ENCODE assay signal across 8 cellular contexts in the genomic region with DNA sequence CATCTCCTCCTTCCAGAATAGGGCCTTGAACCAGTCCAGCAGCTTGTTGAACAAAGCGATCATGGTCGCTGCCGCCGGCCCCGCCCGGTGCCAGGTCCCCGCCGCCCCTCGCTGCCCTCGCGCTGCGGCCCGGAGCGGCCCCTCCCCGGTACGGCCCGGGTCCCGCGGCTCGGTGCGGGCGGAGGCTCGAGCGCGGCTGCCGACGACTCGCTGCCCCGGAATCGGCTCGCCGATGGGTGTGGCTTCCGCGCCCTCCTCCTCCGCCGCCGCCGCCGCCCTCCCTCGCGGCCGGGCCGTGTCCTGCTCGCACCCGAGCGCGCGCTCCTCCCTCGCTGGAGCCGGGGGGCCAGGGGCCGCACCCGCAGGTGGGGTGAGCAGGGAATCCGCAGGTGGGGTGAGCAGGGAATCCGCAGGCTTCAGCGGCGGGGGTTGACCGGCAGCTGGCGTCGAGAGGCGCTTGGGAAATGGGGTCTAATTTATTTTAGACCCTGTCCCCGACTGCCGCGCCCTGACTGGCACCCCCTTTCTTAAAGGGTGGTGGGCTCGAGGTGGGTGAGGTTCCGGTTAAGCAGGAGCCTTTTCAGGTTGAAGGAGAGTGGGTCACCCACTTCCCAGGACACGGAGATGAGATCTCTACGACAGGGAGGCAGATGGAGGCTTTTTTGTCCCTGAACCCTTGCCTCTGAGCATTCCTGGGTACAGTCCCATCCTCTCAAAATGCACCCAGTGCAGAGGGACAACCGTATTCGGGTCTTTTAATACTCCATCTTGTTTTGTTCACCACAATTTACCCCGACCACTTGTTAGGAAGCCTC. TPM values are rescaled to one million over a fixed set of nuclear protein-coding genes. Genes with fewer than 3 reads are reported as not detected.
DNase-seq lines count a peak whose midpoint lies in the region; ATAC-seq and TF ChIP-seq lines count a peak whose summit lies in the region.

A gene (minus strand): TSS at position 228 of the 815 bp plus-strand sequence. CDS start 165 bp downstream, at position 63.

- H3K36me3 ChIP-seq in NT2/D1 (ENCODE audit: insufficient read depth, insufficient read length, low read length): peaks cover 22% of the 10 kb centered on the region
- H3K36me3 ChIP-seq in esophagus muscularis mucosa: no peaks in the 10 kb centered on the region
- no peaks in the 10 kb centered on the region for H3K36me3 ChIP-seq in muscle layer of duodenum (ENCODE audit: control insufficient read depth in 1 of 2, insufficient read depth in 2 of 2, low read length in 2 of 2)

- 0% methylated on average over 5 of the region's 70 CpGs for WGBS in esophagus muscularis mucosa

- H3K9me3 ChIP-seq in NT2/D1 (ENCODE audit: insufficient read depth, low read length) (no peaks in the 10 kb centered on the region), esophagus muscularis mucosa (no peaks in the 10 kb centered on the region), muscle layer of duodenum (ENCODE audit: control insufficient read depth in 1 of 2, low read length in 2 of 2) (no peaks in the 10 kb centered on the region)

- ATAC-seq in GM19023 (IDR thresholded peaks at IDR 0.05; ENCODE audit: unreplicated experiment) (peak; percentile 68), HG03108 (IDR thresholded peaks at IDR 0.05; ENCODE audit: unreplicated experiment) (peak; percentile 52)

- intact Hi-C loops in esophagus muscularis mucosa (cut with DNase I): no loop called here

- peaks cover 17% of the 10 kb centered on the region for H3K27me3 ChIP-seq in NT2/D1 (ENCODE audit: insufficient read depth, insufficient read length)
- H3K27me3 ChIP-seq in esophagus muscularis mucosa: peaks cover 0 to 4% (median 0%) of the 10 kb centered on the region in 4 donors
- H3K27me3 ChIP-seq in muscle layer of duodenum (ENCODE audit: low read depth, low read length): no peaks in the 10 kb centered on the region

- H3K9ac ChIP-seq in NT2/D1 (ENCODE audit: insufficient read length, low read depth): peak within 1 kb of the TSS; percentile 88

- TF ChIP-seq POLR2A in esophagus muscularis mucosa (IDR thresholded peaks at IDR 0.05; ENCODE audit: low read depth): no peak

- H3K4me1 ChIP-seq in NT2/D1 (ENCODE audit: insufficient read depth, insufficient read length) (peaks cover 6% of the 10 kb centered on the region), esophagus muscularis mucosa (peaks cover 24 to 48% (median 47%) of the 10 kb centered on the region in 4 donors), muscle layer of duodenum (ENCODE audit: control insufficient read depth in 1 of 2, insufficient read depth in 2 of 2, low read length in 2 of 2) (peaks cover 5 to 27% of the 10 kb centered on the region in 2 donors)

- peak within 1 kb of the TSS; percentile 85 for H3K4me3 ChIP-seq in NT2/D1 (ENCODE audit: insufficient read length, low read depth)
- peak within 1 kb of the TSS; percentile 78 to 99 (median 99) for H3K4me3 ChIP-seq in esophagus muscularis mucosa
- peak within 1 kb of the TSS; percentile 94 for H3K4me3 ChIP-seq in muscle layer of duodenum (ENCODE audit: low read depth in 1 of 2, low read length in 2 of 2)

- no peak for TF ChIP-seq CTCF in esophagus muscularis mucosa (IDR thresholded peaks at IDR 0.05)

- no peak for TF ChIP-seq EP300 in esophagus muscularis mucosa (IDR thresholded peaks at IDR 0.05)

- peak within 1 kb of the TSS; percentile 92 to 94 (median 93) for H3K27ac ChIP-seq in esophagus muscularis mucosa (replicated peaks in 1 of 4)
- peak within 1 kb of the TSS; percentile 81 for H3K27ac ChIP-seq in muscle layer of duodenum (ENCODE audit: low read length)
- H3K27ac ChIP-seq in substantia nigra (ENCODE audit: low read depth, low read length, poor library complexity, severe bottlenecking): peak within 1 kb of the TSS; percentile 98

- DNase-seq in AG20443 (ENCODE audit: low spot score): peak; percentile 92
- no peak for DNase-seq in NT2/D1 (ENCODE audit: low read depth, low spot score)
- DNase-seq in activated T-helper 1 cell treated with Interleukin-2 at 50 U/mL for 16 hours (ENCODE audit: low read depth): peak; percentile 53
- no peak for DNase-seq in esophagus muscularis mucosa (ENCODE audit: extremely low spot score)
- DNase-seq in substantia nigra (lab: John Stamatoyannopoulos, UW): peak in 41 of 49 donors; percentile 24 to 87 (median 65)

RNA-seq across cellular contexts. Expression of the gene that starts here (rescaled TPM):
- 10 to 100 TPM; 41.1 to 60.8 (median 53.6) TPM for total RNA-seq in esophagus muscularis mucosa

Comparison
In these comparisons a context has a peak if more than half of its experiments do, and no peak if none do; other contexts are left out.
1. DNase-seq: peak in AG20443 (single experiment), activated T-helper 1 cell treated with Interleukin-2 at 50 U/mL for 16 hours (single experiment) and substantia nigra (41 of 49); none in NT2/D1 (single experiment) and esophagus muscularis mucosa (single experiment).
2. Peak in every context shown above with its lines, with median percentiles within 50 percentile points of each other: H3K4me3 ChIP-seq and H3K27ac ChIP-seq.